ENCODE assay signal across 17 cellular contexts in genomic region chr6:98747960-98748359, GRCh38.
DNase-seq lines count a peak whose midpoint lies in the region; ATAC-seq and TF ChIP-seq lines count a peak whose summit lies in the region.
"Had no signal": no experiment of that assay in that cellular context is flagged by ENCODE, and none has a peak within 500 bp of the region (broad histone marks: within the 10 kb centered on the region; RNA-seq: fewer than 3 reads in every experiment).

No MANE protein-coding gene starts in this region.

- H3K9me3 Mint-ChIP-seq in glutamatergic neuron (ENCODE audit: unreplicated experiment) = peaks cover 2% of the 10 kb centered on the region
- H3K9me3 Mint-ChIP-seq in stimulated activated naive B cell treated with anti-CD40 and anti-IgM and Interleukin-4, amounts not matched to agents 10 μg/mL and 1 μg/mL and 100 μg/mL, for 72 hours = peaks cover 3 to 9% of the 10 kb centered on the region in 2 donors

- H3K27ac Mint-ChIP-seq in glutamatergic neuron (ENCODE audit: unreplicated experiment) = no peak overlapping the region
- no peak overlapping the region for H3K27ac Mint-ChIP-seq in stimulated activated naive B cell treated with anti-CD40 and anti-IgM and Interleukin-4, amounts not matched to agents 10 μg/mL and 1 μg/mL and 100 μg/mL, for 72 hours
- H3K27ac Mint-ChIP-seq: CD4-positive, alpha-beta T cell had no signal

- peak; percentile 5 for DNase-seq in GM03348 (ENCODE audit: low spot score)
- peak; percentile 48 for DNase-seq in RPMI7951 (ENCODE audit: low read depth)
- peak; percentile 73 for DNase-seq in foreskin melanocyte
- peak; percentile 2 for DNase-seq in stromal cell of bone marrow (ENCODE audit: low read depth)
- DNase-seq in 8988T = no peak
- DNase-seq in glutamatergic neuron = no peak
- no peak for DNase-seq in stimulated activated naive B cell treated with anti-CD40 and anti-IgM and Interleukin-4, amounts not matched to agents 10 μg/mL and 1 μg/mL and 100 μg/mL, for 72 hours
- DNase-seq: BE2C; CD4-positive, alpha-beta T cell; DMS79; GF-D8; MV-4-11; NCI-H146; NCI-H2081 treated with DMSO at 0.1 percent for 48 hours; NCI-H510A treated with DMSO at 0.1 percent for 48 hours; PC-9; T-helper 1 cell had no signal

- peaks cover 8% of the 10 kb centered on the region for H3K36me3 Mint-ChIP-seq in glutamatergic neuron (ENCODE audit: unreplicated experiment)
- no peaks in the 10 kb centered on the region for H3K36me3 Mint-ChIP-seq in stimulated activated naive B cell treated with anti-CD40 and anti-IgM and Interleukin-4, amounts not matched to agents 10 μg/mL and 1 μg/mL and 100 μg/mL, for 72 hours

- no peak overlapping the region for H3K4me3 Mint-ChIP-seq in glutamatergic neuron (ENCODE audit: unreplicated experiment)
- no peak overlapping the region for H3K4me3 Mint-ChIP-seq in stimulated activated naive B cell treated with anti-CD40 and anti-IgM and Interleukin-4, amounts not matched to agents 10 μg/mL and 1 μg/mL and 100 μg/mL, for 72 hours
- H3K4me3 Mint-ChIP-seq: CD4-positive, alpha-beta T cell had no signal

- peaks cover 2% of the 10 kb centered on the region for H3K27me3 Mint-ChIP-seq in glutamatergic neuron (ENCODE audit: unreplicated experiment)
- peaks cover 0 to 6% of the 10 kb centered on the region in 2 donors for H3K27me3 Mint-ChIP-seq in stimulated activated naive B cell treated with anti-CD40 and anti-IgM and Interleukin-4, amounts not matched to agents 10 μg/mL and 1 μg/mL and 100 μg/mL, for 72 hours

- TF ChIP-seq CTCF in glutamatergic neuron (IDR thresholded peaks at IDR 0.05; ENCODE audit: partially characterized antibody, unreplicated experiment) = no peak

- peaks cover 14% of the 10 kb centered on the region for H3K4me1 Mint-ChIP-seq in glutamatergic neuron (ENCODE audit: low read depth, unreplicated experiment)
- H3K4me1 Mint-ChIP-seq in stimulated activated naive B cell treated with anti-CD40 and anti-IgM and Interleukin-4, amounts not matched to agents 10 μg/mL and 1 μg/mL and 100 μg/mL, for 72 hours = no peaks in the 10 kb centered on the region

- ATAC-seq in stimulated activated naive B cell treated with anti-CD40 and anti-IgM and Interleukin-4, amounts not matched to agents 10 μg/mL and 1 μg/mL and 100 μg/mL, for 72 hours (replicated peaks) = no peak

Comparison
In these comparisons a context has a peak if more than half of its experiments do, and no peak if none do; other contexts are left out.
1. DNase-seq: peak in GM03348 (single experiment), RPMI7951 (single experiment), foreskin melanocyte (single experiment) and stromal cell of bone marrow (single experiment); none in 8988T (single experiment), glutamatergic neuron (single experiment) and stimulated activated naive B cell treated with anti-CD40 and anti-IgM and Interleukin-4, amounts not matched to agents 10 μg/mL and 1 μg/mL and 100 μg/mL, for 72 hours (single experiment).